1 cellular context compared by ENCODE assay signal in the genomic region with DNA sequence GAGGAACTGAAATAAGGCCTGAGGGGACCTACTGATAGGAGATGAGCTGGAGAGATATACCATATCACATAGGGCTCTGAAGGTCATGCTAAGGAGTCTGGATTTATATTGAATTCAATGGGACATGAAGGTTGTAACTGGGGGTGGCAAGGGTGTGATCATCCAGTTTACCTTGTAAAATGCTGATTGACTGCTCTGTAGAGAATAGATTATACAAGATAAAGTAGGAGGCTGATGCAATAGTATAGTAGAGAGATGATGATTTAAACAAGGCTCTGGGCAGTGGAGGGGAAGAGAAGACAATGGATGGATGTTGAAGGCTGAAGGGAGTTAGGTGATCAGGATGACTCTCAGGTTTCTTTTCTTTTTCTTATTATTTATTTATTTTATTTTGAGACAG.
TF ChIP-seq lines count a peak whose summit lies in the region.

No MANE protein-coding gene starts in this region.

TF ChIP-seq in K562, 482 proteins besides CTCF, POLR2A, EP300 and RAD21 (continued from another document):
- TF ChIP-seq, protein P1, sequence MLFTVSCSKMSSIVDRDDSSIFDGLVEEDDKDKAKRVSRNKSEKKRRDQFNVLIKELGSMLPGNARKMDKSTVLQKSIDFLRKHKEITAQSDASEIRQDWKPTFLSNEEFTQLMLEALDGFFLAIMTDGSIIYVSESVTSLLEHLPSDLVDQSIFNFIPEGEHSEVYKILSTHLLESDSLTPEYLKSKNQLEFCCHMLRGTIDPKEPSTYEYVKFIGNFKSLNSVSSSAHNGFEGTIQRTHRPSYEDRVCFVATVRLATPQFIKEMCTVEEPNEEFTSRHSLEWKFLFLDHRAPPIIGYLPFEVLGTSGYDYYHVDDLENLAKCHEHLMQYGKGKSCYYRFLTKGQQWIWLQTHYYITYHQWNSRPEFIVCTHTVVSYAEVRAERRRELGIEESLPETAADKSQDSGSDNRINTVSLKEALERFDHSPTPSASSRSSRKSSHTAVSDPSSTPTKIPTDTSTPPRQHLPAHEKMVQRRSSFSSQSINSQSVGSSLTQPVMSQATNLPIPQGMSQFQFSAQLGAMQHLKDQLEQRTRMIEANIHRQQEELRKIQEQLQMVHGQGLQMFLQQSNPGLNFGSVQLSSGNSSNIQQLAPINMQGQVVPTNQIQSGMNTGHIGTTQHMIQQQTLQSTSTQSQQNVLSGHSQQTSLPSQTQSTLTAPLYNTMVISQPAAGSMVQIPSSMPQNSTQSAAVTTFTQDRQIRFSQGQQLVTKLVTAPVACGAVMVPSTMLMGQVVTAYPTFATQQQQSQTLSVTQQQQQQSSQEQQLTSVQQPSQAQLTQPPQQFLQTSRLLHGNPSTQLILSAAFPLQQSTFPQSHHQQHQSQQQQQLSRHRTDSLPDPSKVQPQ (CRISPR knock-in tag; IDR thresholded peaks at IDR 0.05; ENCODE audit: borderline replicate concordance), result no peak
- no peak for TF ChIP-seq IFI16 (CRISPR knock-in tag; IDR thresholded peaks at IDR 0.05)
- no peak for TF ChIP-seq PURB (CRISPR knock-in tag; IDR thresholded peaks at IDR 0.05; ENCODE audit: low read depth)
- no peak for TF ChIP-seq RBM34 (IDR thresholded peaks at IDR 0.05; ENCODE audit: borderline replicate concordance, insufficient read depth, low read length)
- no peak for TF ChIP-seq NONO (IDR thresholded peaks at IDR 0.05; ENCODE audit: low read depth in 2 of 2, low read length in 1 of 2)
- TF ChIP-seq ZNF695 (CRISPR knock-in tag; IDR thresholded peaks at IDR 0.05), result no peak
- TF ChIP-seq KAT7 (CRISPR knock-in tag; IDR thresholded peaks at IDR 0.05; ENCODE audit: borderline replicate concordance), result no peak
- TF ChIP-seq, protein P2, sequence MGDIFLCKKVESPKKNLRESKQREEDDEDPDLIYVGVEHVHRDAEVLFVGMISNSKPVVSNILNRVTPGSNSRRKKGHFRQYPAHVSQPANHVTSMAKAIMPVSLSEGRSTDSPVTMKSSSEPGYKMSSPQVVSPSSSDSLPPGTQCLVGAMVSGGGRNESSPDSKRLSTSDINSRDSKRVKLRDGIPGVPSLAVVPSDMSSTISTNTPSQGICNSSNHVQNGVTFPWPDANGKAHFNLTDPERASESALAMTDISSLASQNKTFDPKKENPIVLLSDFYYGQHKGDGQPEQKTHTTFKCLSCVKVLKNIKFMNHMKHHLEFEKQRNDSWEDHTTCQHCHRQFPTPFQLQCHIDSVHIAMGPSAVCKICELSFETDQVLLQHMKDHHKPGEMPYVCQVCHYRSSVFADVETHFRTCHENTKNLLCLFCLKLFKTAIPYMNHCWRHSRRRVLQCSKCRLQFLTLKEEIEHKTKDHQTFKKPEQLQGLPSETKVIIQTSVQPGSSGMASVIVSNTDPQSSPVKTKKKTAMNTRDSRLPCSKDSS (IDR thresholded peaks at IDR 0.05; ENCODE audit: low read depth, partially characterized antibody), result no peak
- no peak for TF ChIP-seq ASH1L (IDR thresholded peaks at IDR 0.05; ENCODE audit: borderline replicate concordance, low read depth, partially characterized antibody)
- no peak for TF ChIP-seq ZBTB1 (CRISPR knock-in tag; IDR thresholded peaks at IDR 0.05; ENCODE audit: borderline replicate concordance, low read depth)
- no peak for TF ChIP-seq ZFP36 (IDR thresholded peaks at IDR 0.05; ENCODE audit: low read depth, low read length, partially characterized antibody)
- TF ChIP-seq JUND (IDR thresholded peaks at IDR 0.05; ENCODE audit: borderline replicate concordance, low read depth, low read length), result peak; percentile 25; the same call in 1 of the 2 replicates
- no peak for TF ChIP-seq JUND (tag; IDR thresholded peaks at IDR 0.05; ENCODE audit: borderline replicate concordance, low read depth, low read length)
- no peak for TF ChIP-seq RBM25 (IDR thresholded peaks at IDR 0.05; ENCODE audit: low read depth, low read length, severe bottlenecking)
- TF ChIP-seq SRF (CRISPR knock-in tag; IDR thresholded peaks at IDR 0.05), result no peak
- TF ChIP-seq, protein P3, sequence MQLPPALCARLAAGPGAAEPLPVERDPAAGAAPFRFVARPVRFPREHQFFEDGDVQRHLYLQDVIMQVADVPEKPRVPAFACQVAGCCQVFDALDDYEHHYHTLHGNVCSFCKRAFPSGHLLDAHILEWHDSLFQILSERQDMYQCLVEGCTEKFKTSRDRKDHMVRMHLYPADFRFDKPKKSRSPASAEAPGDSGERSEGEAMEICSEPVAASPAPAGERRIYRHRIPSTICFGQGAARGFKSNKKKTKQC (CRISPR knock-in tag; IDR thresholded peaks at IDR 0.05), result no peak
- no peak for TF ChIP-seq ZC3H8 (IDR thresholded peaks at IDR 0.05)
- TF ChIP-seq ZNF124 (CRISPR knock-in tag; IDR thresholded peaks at IDR 0.05), result no peak
- no peak for TF ChIP-seq CBX5 (IDR thresholded peaks at IDR 0.05; ENCODE audit: borderline replicate concordance, low read depth)
- TF ChIP-seq KDM1A (IDR thresholded peaks at IDR 0.05), result no peak
- no peak for TF ChIP-seq ATF1 (CRISPR knock-in tag; IDR thresholded peaks at IDR 0.05)
- no peak for TF ChIP-seq ATF1 (tag; IDR thresholded peaks at IDR 0.05)
- TF ChIP-seq GATAD2A (IDR thresholded peaks at IDR 0.05), result no peak
- no peak for TF ChIP-seq ZNF12 (CRISPR knock-in tag; IDR thresholded peaks at IDR 0.05)
- 0 out of 2 replicates have a peak, but pooled peaks have one; percentile 11 for TF ChIP-seq SMARCA4 (IDR thresholded peaks at IDR 0.05)
- no peak for TF ChIP-seq LARP7 (IDR thresholded peaks at IDR 0.05)
- no peak for TF ChIP-seq NR4A1 (CRISPR knock-in tag; IDR thresholded peaks at IDR 0.05)
- 0 out of 2 replicates have a peak, but pooled peaks have one; percentile 32 for TF ChIP-seq NR4A1 (tag; IDR thresholded peaks at IDR 0.05)
- TF ChIP-seq, protein P4, sequence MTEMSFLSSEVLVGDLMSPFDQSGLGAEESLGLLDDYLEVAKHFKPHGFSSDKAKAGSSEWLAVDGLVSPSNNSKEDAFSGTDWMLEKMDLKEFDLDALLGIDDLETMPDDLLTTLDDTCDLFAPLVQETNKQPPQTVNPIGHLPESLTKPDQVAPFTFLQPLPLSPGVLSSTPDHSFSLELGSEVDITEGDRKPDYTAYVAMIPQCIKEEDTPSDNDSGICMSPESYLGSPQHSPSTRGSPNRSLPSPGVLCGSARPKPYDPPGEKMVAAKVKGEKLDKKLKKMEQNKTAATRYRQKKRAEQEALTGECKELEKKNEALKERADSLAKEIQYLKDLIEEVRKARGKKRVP (CRISPR knock-in tag; IDR thresholded peaks at IDR 0.05), result peak; percentile 67; the same call in 1 of the 2 replicates
- no peak for TF ChIP-seq CEBPG (CRISPR knock-in tag; IDR thresholded peaks at IDR 0.05)
- TF ChIP-seq CEBPG (tag; conservative IDR thresholded peaks at IDR 0.05 in 1 of 2, IDR thresholded peaks at IDR 0.05 in 1 of 2), result peak; percentile 39 to 69
- TF ChIP-seq CHD4 (IDR thresholded peaks at IDR 0.05; ENCODE audit: insufficient read depth, insufficient replicate concordance, low read depth, low read length, poor library complexity, severe bottlenecking), result no peak
- no peak for TF ChIP-seq TAL1 (IDR thresholded peaks at IDR 0.05)
- no peak for TF ChIP-seq PTBP1 (IDR thresholded peaks at IDR 0.05; ENCODE audit: low read depth, low read length)
- TF ChIP-seq ARID1B (IDR thresholded peaks at IDR 0.05), result 0 out of 2 replicates have a peak, but pooled peaks have one; percentile 17
- TF ChIP-seq, protein P5, sequence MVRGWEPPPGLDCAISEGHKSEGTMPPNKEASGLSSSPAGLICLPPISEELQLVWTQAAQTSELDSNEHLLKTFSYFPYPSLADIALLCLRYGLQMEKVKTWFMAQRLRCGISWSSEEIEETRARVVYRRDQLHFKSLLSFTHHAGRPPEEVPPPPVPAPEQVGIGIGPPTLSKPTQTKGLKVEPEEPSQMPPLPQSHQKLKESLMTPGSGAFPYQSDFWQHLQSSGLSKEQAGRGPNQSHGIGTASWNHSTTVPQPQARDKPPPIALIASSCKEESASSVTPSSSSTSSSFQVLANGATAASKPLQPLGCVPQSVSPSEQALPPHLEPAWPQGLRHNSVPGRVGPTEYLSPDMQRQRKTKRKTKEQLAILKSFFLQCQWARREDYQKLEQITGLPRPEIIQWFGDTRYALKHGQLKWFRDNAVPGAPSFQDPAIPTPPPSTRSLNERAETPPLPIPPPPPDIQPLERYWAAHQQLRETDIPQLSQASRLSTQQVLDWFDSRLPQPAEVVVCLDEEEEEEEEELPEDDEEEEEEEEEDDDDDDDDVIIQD (CRISPR knock-in tag; IDR thresholded peaks at IDR 0.05), result no peak
- TF ChIP-seq, protein P6, sequence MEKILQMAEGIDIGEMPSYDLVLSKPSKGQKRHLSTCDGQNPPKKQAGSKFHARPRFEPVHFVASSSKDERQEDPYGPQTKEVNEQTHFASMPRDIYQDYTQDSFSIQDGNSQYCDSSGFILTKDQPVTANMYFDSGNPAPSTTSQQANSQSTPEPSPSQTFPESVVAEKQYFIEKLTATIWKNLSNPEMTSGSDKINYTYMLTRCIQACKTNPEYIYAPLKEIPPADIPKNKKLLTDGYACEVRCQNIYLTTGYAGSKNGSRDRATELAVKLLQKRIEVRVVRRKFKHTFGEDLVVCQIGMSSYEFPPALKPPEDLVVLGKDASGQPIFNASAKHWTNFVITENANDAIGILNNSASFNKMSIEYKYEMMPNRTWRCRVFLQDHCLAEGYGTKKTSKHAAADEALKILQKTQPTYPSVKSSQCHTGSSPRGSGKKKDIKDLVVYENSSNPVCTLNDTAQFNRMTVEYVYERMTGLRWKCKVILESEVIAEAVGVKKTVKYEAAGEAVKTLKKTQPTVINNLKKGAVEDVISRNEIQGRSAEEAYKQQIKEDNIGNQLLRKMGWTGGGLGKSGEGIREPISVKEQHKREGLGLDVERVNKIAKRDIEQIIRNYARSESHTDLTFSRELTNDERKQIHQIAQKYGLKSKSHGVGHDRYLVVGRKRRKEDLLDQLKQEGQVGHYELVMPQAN (IDR thresholded peaks at IDR 0.05; ENCODE audit: borderline replicate concordance), result no peak
- TF ChIP-seq RBM14 (IDR thresholded peaks at IDR 0.05; ENCODE audit: borderline replicate concordance, insufficient read depth, low read depth, low read length), result no peak
- no peak for TF ChIP-seq ZNF717 (CRISPR knock-in tag; IDR thresholded peaks at IDR 0.05)
- TF ChIP-seq ZNF140 (CRISPR knock-in tag; IDR thresholded peaks at IDR 0.05), result no peak
- peak; percentile 31; the same call in 1 of the 2 replicates for TF ChIP-seq SOX6 (IDR thresholded peaks at IDR 0.05)
TF ChIP-seq in K562: peak in this region for 12.
